ENCODE assay signal across 34 cellular contexts in the genomic region with DNA sequence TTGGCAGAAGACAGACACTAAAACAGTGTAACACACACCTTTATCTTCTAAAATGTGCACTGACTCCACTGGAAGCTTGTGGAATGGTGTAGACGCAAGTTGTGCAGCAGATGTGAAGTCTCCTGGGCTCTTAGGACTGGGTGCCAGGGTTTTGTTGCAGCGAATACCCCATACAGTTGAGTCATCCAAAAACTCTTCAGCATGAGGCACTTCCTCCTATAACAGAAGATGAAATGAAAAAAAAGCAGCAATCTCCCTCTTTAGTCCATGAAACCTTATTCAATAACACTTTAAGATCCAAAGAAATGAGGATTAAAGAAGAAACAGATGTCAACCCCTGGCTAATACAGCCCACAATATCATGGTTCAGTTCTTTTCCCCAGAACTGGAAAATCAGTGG. TPM values are rescaled to one million over a fixed set of nuclear protein-coding genes. Genes with fewer than 3 reads are reported as not detected.
DNase-seq lines count a peak whose midpoint lies in the region; ATAC-seq and TF ChIP-seq lines count a peak whose summit lies in the region.
"Had no signal": no experiment of that assay in that cellular context is flagged by ENCODE, and none has a peak within 500 bp of the region (broad histone marks: within the 10 kb centered on the region; RNA-seq: fewer than 3 reads in every experiment).

No MANE protein-coding gene starts in this region.

- CTCF ChIA-PET in SK-N-SH (lab: Yijun Ruan, JAX): no interaction called here

- no peaks in the 10 kb centered on the region for H4K20me1 ChIP-seq in SK-N-SH (ENCODE audit: insufficient read depth)

- H3K4me1 ChIP-seq in SK-N-SH (ENCODE audit: control insufficient read depth in 1 of 2, insufficient read depth in 2 of 2, low read depth in 1 of 2, low read length in 1 of 2): peaks cover 0 to 10% of the 10 kb centered on the region in 2 experiments; a peak in 1 of 4 replicates
- H3K4me1 ChIP-seq: prostate gland, right lobe of liver had no signal

- intact Hi-C loops in cardiac septum (cut with DNase I): no loop called here

- H3K9me3 ChIP-seq in SK-N-SH: no peaks in the 10 kb centered on the region
- H3K9me3 ChIP-seq: heart left ventricle, prostate gland, right lobe of liver had no signal

- POLR2A ChIA-PET in SK-N-SH (lab: Yijun Ruan, JAX): no interaction called here

- H3K27ac ChIP-seq in SK-N-SH (ENCODE audit: low read depth in 2 of 2, low read length in 1 of 2) (no peak overlapping the region), brain microvascular endothelial cell (no peak overlapping the region)
- H3K27ac ChIP-seq: 22Rv1, heart left ventricle, prostate gland, right lobe of liver had no signal

- no peak for ATAC-seq in SK-N-SH treated with all-trans-retinoic acid at 6 μM for 48 hours
- ATAC-seq in HG02973 (IDR thresholded peaks at IDR 0.05; ENCODE audit: unreplicated experiment): no peak
- ATAC-seq in HG03039 (IDR thresholded peaks at IDR 0.05; ENCODE audit: unreplicated experiment): no peak
- ATAC-seq: HCT116; heart left ventricle; HepG2; naive thymus-derived CD4-positive, alpha-beta T cell; Panc1; right lobe of liver had no signal

- H3F3A ChIP-seq in SK-N-SH (replicated peaks; ENCODE audit: insufficient read depth): peaks cover 9% of the 10 kb centered on the region

- no peak for TF ChIP-seq EP300 in SK-N-SH (IDR thresholded peaks at IDR 0.05; ENCODE audit: borderline replicate concordance in 1 of 2, low read depth in 1 of 2, low read length in 1 of 2)

- H2AFZ ChIP-seq in SK-N-SH (ENCODE audit: low read depth): no peak overlapping the region

- in situ Hi-C loops in brain microvascular endothelial cell (cut with HindIII; ENCODE audit: low pct_ligation_motif_present, low sequenced_read_pairs): no loop called here
- in situ Hi-C loops in KBM-7 (cut with MboI; ENCODE audit: low pct_unique_long_range_greater_than_20kb, low sequenced_read_pairs): no loop called here

- no peaks in the 10 kb centered on the region for H3K9me2 ChIP-seq in SK-N-SH

- TF ChIP-seq CTCF in SK-N-SH (IDR thresholded peaks at IDR 0.05): no peak
- TF ChIP-seq CTCF in brain microvascular endothelial cell (IDR thresholded peaks at IDR 0.05; ENCODE audit: low read depth, low read length, missing control alignments): no peak
- no peak for TF ChIP-seq CTCF in fibroblast of pulmonary artery (IDR thresholded peaks at IDR 0.05; ENCODE audit: low read length, missing control alignments)

- H3K79me2 ChIP-seq in SK-N-SH (ENCODE audit: insufficient read depth): no peaks in the 10 kb centered on the region

- no peak for TF ChIP-seq RAD21 in SK-N-SH (IDR thresholded peaks at IDR 0.05; ENCODE audit: low read length)

- H3K36me3 ChIP-seq in SK-N-SH (replicated peaks in 1 of 2; ENCODE audit: control insufficient read depth in 1 of 2, insufficient read depth in 2 of 2, low read length in 1 of 2): peaks cover 62 to 79% of the 10 kb centered on the region in 2 experiments
- H3K36me3 ChIP-seq in brain microvascular endothelial cell (replicated peaks): no peaks in the 10 kb centered on the region
- H3K36me3 ChIP-seq: prostate gland, right lobe of liver had no signal

- no peak overlapping the region for H3K9ac ChIP-seq in SK-N-SH

- WGBS in SK-N-SH (ENCODE audit: low lambda C conversion rate): 82% methylated on average over 2 of the region's 2 CpGs

- H3K4me2 ChIP-seq in SK-N-SH: no peak overlapping the region

- H3K4me3 ChIP-seq in SK-N-SH (ENCODE audit: low read depth in 2 of 2, low read length in 1 of 2) (no peak overlapping the region), brain microvascular endothelial cell (ENCODE audit: low read depth, low read length) (no peak overlapping the region), fibroblast of pulmonary artery (replicated peaks; ENCODE audit: low read depth, low read length) (no peak overlapping the region)
- H3K4me3 ChIP-seq: heart left ventricle, lung, prostate gland, right lobe of liver had no signal

- H3K27me3 ChIP-seq in SK-N-SH (ENCODE audit: insufficient read depth) (no peaks in the 10 kb centered on the region), brain microvascular endothelial cell (replicated peaks) (no peaks in the 10 kb centered on the region)
- H3K27me3 ChIP-seq: heart left ventricle, right lobe of liver had no signal

- no peak for DNase-seq in SK-N-SH
- peak; percentile 27 for DNase-seq in brain microvascular endothelial cell
- DNase-seq in fibroblast of pulmonary artery (ENCODE audit: low read depth): peak; percentile 50
- DNase-seq in cardiac septum (ENCODE audit: low spot score): no peak
- no peak for DNase-seq in KBM-7
- DNase-seq: activated CD4-positive, alpha-beta memory T cell treated with anti-CD3 and anti-CD28 coated beads for 36 hours; activated CD4-positive, alpha-beta T cell treated with anti-CD3 and anti-CD28 coated beads for 1 hour; activated CD8-positive, alpha-beta memory T cell treated with anti-CD3 and anti-CD28 coated beads, Interleukin-2, amount 50 U/mL, for 4 hours; activated naive CD4-positive, alpha-beta T cell; AML-193; CD4-positive, alpha-beta memory T cell; effector CD4-positive, alpha-beta T cell; foreskin melanocyte; heart left ventricle; kidney glomerular epithelial cell; MV-4-11; naive thymus-derived CD4-positive, alpha-beta T cell; NCI-H1436 treated with DMSO at 0.1 percent for 48 hours; NCI-H2081 treated with DMSO at 0.1 percent for 48 hours; NCI-H226; NCI-H526 treated with DMSO at 0.1 percent for 48 hours; right lobe of liver; Right ventricle myocardium superior; stimulated activated CD4-positive, alpha-beta T cell treated with anti-CD3 and anti-CD28 coated beads, Interleukin-12 subunit alpha, Interleukin-12 subunit beta, amount 100 ng/mL, for 4 hours; stimulated activated CD4-positive, alpha-beta T cell treated with anti-CD3 and anti-CD28 coated beads, Interleukin-2, amount 100 ng/mL, for 48 hours had no signal

TF ChIP-seq in SK-N-SH, 30 proteins besides CTCF, POLR2A, EP300 and RAD21:
- TF ChIP-seq, protein P1, sequence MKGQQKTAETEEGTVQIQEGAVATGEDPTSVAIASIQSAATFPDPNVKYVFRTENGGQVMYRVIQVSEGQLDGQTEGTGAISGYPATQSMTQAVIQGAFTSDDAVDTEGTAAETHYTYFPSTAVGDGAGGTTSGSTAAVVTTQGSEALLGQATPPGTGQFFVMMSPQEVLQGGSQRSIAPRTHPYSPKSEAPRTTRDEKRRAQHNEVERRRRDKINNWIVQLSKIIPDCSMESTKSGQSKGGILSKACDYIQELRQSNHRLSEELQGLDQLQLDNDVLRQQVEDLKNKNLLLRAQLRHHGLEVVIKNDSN (IDR thresholded peaks at IDR 0.05; ENCODE audit: borderline replicate concordance, low read depth): no peak
- TF ChIP-seq FOSL2 (IDR thresholded peaks at IDR 0.05; ENCODE audit: borderline replicate concordance, low read depth): peak; percentile 12; the same call in 1 of the 2 replicates
- no peak for TF ChIP-seq FOXM1 (IDR thresholded peaks at IDR 0.05; ENCODE audit: low read depth)

TF ChIP-seq in SK-N-SH treated with all-trans-retinoic acid at 6 μM for 48 hours, 23 proteins besides CTCF, POLR2A, EP300 and RAD21:
- no peak for TF ChIP-seq ARNTL (CRISPR knock-in tag; IDR thresholded peaks at IDR 0.05; ENCODE audit: borderline replicate concordance, low read depth)
- no peak for TF ChIP-seq BACH2 (CRISPR knock-in tag; IDR thresholded peaks at IDR 0.05; ENCODE audit: borderline replicate concordance)
- TF ChIP-seq, protein P2, sequence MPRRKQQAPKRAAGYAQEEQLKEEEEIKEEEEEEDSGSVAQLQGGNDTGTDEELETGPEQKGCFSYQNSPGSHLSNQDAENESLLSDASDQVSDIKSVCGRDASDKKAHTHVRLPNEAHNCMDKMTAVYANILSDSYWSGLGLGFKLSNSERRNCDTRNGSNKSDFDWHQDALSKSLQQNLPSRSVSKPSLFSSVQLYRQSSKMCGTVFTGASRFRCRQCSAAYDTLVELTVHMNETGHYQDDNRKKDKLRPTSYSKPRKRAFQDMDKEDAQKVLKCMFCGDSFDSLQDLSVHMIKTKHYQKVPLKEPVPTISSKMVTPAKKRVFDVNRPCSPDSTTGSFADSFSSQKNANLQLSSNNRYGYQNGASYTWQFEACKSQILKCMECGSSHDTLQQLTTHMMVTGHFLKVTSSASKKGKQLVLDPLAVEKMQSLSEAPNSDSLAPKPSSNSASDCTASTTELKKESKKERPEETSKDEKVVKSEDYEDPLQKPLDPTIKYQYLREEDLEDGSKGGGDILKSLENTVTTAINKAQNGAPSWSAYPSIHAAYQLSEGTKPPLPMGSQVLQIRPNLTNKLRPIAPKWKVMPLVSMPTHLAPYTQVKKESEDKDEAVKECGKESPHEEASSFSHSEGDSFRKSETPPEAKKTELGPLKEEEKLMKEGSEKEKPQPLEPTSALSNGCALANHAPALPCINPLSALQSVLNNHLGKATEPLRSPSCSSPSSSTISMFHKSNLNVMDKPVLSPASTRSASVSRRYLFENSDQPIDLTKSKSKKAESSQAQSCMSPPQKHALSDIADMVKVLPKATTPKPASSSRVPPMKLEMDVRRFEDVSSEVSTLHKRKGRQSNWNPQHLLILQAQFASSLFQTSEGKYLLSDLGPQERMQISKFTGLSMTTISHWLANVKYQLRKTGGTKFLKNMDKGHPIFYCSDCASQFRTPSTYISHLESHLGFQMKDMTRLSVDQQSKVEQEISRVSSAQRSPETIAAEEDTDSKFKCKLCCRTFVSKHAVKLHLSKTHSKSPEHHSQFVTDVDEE (CRISPR knock-in tag; IDR thresholded peaks at IDR 0.05): no peak
- TF ChIP-seq ZNF70 (CRISPR knock-in tag; IDR thresholded peaks at IDR 0.05): no peak
- TF ChIP-seq, protein P3, sequence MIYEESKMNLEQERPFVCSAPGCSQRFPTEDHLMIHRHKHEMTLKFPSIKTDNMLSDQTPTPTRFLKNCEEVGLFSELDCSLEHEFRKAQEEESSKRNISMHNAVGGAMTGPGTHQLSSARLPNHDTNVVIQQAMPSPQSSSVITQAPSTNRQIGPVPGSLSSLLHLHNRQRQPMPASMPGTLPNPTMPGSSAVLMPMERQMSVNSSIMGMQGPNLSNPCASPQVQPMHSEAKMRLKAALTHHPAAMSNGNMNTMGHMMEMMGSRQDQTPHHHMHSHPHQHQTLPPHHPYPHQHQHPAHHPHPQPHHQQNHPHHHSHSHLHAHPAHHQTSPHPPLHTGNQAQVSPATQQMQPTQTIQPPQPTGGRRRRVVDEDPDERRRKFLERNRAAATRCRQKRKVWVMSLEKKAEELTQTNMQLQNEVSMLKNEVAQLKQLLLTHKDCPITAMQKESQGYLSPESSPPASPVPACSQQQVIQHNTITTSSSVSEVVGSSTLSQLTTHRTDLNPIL (CRISPR knock-in tag; IDR thresholded peaks at IDR 0.05; ENCODE audit: low read depth): no peak

RNA-seq across cellular contexts. Expression of a gene that starts 22.2 kb away (rescaled TPM):
- polyA plus RNA-seq in SK-N-SH (2012; rRNA removed): 9.0 and 10.9 TPM in 2 replicates
- 10.9 and 11.8 TPM in 2 replicates for polyA plus RNA-seq in SK-N-SH (2012; cell fraction: cytosol; rRNA removed)
- polyA plus RNA-seq in SK-N-SH (2012; cell fraction: nucleus; rRNA removed): 7.4 and 14.8 TPM in 2 replicates
- 0.83 TPM for total RNA-seq in cardiac septum

Comparison
In these comparisons a context has a peak if more than half of its experiments do, and no peak if none do; other contexts are left out.
1. DNase-seq: peak in brain microvascular endothelial cell (single experiment) and fibroblast of pulmonary artery (single experiment); none in SK-N-SH (single experiment), cardiac septum (single experiment) and KBM-7 (single experiment).